Comparison of ENCODE assay signal across 1 cellular context in the genomic region with DNA sequence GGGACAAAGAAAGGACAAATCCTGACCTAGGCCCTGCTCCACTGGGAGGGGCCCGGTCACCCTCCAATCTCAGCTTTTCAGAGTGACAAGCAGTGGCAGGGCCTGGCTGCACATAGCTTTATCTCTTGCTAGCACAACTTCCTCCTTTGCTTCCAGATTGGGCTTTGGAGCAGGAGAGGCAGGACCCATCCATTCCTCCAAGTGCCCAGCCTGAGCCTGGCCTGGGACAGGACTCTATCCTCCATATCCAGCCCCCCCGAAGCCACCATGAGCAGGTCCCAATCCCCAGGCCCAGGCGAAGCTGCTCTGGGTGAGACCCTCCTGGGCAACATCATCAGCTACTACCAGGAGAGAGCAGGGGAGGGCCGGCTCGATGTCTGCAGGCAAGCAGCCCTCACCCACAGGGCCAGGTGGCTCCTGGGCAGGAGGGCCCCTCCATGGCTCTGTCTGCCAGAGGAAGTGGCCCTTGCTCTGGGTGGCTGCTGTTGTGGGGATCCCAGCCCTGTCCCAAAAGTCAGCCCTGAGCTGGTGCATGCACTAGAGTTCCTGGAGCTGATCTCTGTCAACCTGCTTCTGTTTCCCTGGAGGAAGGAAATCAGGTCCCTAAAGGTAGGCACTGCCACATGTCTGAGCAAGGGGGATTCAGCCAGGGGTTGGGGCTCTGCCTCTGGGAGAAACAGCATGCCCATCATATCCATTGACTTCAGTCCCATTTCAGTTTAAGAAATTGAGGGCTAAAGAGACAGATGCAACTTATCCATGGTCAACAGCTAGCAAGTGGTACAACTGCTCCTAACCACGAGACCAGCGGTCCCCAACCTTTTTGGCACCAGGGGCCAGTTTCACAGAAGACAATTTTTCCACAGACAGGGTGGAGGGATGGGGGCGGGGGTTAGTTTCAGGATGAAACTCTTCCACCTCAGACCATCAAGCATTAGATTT.
TF ChIP-seq lines count a peak whose summit lies in the region.

No MANE protein-coding gene starts in this region.

TF ChIP-seq in HepG2, 621 proteins besides CTCF, POLR2A, EP300 and RAD21:
- TF ChIP-seq, protein P1, sequence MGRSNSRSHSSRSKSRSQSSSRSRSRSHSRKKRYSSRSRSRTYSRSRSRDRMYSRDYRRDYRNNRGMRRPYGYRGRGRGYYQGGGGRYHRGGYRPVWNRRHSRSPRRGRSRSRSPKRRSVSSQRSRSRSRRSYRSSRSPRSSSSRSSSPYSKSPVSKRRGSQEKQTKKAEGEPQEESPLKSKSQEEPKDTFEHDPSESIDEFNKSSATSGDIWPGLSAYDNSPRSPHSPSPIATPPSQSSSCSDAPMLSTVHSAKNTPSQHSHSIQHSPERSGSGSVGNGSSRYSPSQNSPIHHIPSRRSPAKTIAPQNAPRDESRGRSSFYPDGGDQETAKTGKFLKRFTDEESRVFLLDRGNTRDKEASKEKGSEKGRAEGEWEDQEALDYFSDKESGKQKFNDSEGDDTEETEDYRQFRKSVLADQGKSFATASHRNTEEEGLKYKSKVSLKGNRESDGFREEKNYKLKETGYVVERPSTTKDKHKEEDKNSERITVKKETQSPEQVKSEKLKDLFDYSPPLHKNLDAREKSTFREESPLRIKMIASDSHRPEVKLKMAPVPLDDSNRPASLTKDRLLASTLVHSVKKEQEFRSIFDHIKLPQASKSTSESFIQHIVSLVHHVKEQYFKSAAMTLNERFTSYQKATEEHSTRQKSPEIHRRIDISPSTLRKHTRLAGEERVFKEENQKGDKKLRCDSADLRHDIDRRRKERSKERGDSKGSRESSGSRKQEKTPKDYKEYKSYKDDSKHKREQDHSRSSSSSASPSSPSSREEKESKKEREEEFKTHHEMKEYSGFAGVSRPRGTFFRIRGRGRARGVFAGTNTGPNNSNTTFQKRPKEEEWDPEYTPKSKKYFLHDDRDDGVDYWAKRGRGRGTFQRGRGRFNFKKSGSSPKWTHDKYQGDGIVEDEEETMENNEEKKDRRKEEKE (IDR thresholded peaks at IDR 0.05): no peak
- no peak for TF ChIP-seq ZBTB7A (CRISPR knock-in tag; IDR thresholded peaks at IDR 0.05)
- TF ChIP-seq, protein P2, sequence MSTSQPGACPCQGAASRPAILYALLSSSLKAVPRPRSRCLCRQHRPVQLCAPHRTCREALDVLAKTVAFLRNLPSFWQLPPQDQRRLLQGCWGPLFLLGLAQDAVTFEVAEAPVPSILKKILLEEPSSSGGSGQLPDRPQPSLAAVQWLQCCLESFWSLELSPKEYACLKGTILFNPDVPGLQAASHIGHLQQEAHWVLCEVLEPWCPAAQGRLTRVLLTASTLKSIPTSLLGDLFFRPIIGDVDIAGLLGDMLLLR (CRISPR knock-in tag; IDR thresholded peaks at IDR 0.05): no peak
